Comparison of ENCODE assay signal across 1 cellular context in the genomic region with DNA sequence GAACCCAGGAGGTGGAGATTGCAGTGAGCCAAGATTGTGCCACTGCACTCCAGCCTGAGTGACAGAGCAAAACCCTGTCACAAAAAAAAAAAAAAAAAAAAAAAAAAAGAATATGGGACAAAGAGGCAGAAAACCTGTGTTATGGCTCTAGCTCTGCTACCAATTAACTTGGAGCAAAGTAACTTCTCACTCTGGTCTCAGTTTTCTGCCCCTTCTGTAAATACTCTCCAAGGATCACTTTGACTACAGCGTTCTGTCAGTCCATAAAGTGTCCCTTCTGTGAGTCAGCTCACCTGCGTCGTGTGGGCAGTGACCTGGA.
TF ChIP-seq lines count a peak whose summit lies in the region.

No MANE protein-coding gene starts in this region.

TF ChIP-seq in IMR-90, 13 proteins besides CTCF, POLR2A, EP300 and RAD21:
- TF ChIP-seq CHD1 (IDR thresholded peaks at IDR 0.05; ENCODE audit: low read depth, low read length) = no peak
- no peak for TF ChIP-seq BHLHE40 (IDR thresholded peaks at IDR 0.05; ENCODE audit: low read depth, low read length)
- TF ChIP-seq, protein P1, sequence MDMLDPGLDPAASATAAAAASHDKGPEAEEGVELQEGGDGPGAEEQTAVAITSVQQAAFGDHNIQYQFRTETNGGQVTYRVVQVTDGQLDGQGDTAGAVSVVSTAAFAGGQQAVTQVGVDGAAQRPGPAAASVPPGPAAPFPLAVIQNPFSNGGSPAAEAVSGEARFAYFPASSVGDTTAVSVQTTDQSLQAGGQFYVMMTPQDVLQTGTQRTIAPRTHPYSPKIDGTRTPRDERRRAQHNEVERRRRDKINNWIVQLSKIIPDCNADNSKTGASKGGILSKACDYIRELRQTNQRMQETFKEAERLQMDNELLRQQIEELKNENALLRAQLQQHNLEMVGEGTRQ (IDR thresholded peaks at IDR 0.05; ENCODE audit: low read depth, low read length) = no peak
- TF ChIP-seq MAFK (IDR thresholded peaks at IDR 0.05; ENCODE audit: low read depth, low read length) = no peak
- TF ChIP-seq RFX5 (IDR thresholded peaks at IDR 0.05; ENCODE audit: low read depth, low read length) = no peak
- TF ChIP-seq CEBPB (IDR thresholded peaks at IDR 0.05; ENCODE audit: low read depth, low read length) = no peak
- TF ChIP-seq SMC3 (IDR thresholded peaks at IDR 0.05; ENCODE audit: low read depth, low read length) = no peak
- no peak for TF ChIP-seq NFE2L2 (IDR thresholded peaks at IDR 0.05; ENCODE audit: low read depth, low read length)
- TF ChIP-seq MAZ (IDR thresholded peaks at IDR 0.05; ENCODE audit: borderline replicate concordance, low read depth, low read length) = no peak
- no peak for TF ChIP-seq MXI1 (IDR thresholded peaks at IDR 0.05; ENCODE audit: borderline replicate concordance, low read depth, low read length)
- no peak for TF ChIP-seq RCOR1 (IDR thresholded peaks at IDR 0.05; ENCODE audit: insufficient replicate concordance, low read length)
- TF ChIP-seq, protein P2, sequence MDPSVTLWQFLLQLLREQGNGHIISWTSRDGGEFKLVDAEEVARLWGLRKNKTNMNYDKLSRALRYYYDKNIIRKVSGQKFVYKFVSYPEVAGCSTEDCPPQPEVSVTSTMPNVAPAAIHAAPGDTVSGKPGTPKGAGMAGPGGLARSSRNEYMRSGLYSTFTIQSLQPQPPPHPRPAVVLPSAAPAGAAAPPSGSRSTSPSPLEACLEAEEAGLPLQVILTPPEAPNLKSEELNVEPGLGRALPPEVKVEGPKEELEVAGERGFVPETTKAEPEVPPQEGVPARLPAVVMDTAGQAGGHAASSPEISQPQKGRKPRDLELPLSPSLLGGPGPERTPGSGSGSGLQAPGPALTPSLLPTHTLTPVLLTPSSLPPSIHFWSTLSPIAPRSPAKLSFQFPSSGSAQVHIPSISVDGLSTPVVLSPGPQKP (IDR thresholded peaks at IDR 0.05; ENCODE audit: borderline replicate concordance, low read depth, low read length) = no peak
- no peak for TF ChIP-seq FOS (IDR thresholded peaks at IDR 0.05; ENCODE audit: low read depth, low read length)
